In genomic region chr1:244590670-244591069, GRCh38 we compare ENCODE assay signal across 10 cellular contexts.
"Had no signal": no experiment of that assay in that cellular context is flagged by ENCODE, and none has a peak within 500 bp of the region (broad histone marks: within the 10 kb centered on the region; RNA-seq: fewer than 3 reads in every experiment).

No MANE protein-coding gene starts in this region.

- H3K4me3 ChIP-seq: GM23248 had no signal

- FAIRE-seq: H54, HepG2 had no signal

- DNase-seq: GM23248, GOT3, H9, HCEC 1CT, HFFc6, KG1 had no signal

- H2AFZ ChIP-seq: GM23248 had no signal

- H3K27ac ChIP-seq: GM23248, HL-60 had no signal

- H3K4me1 Mint-ChIP-seq: H9, IgD-negative memory B cell had no signal

- H3K27me3 Mint-ChIP-seq: IgD-negative memory B cell had no signal

- H3K4me3 Mint-ChIP-seq: H9, HFFc6, IgD-negative memory B cell had no signal

- H3K9ac ChIP-seq: GM23248 had no signal

- H3K27ac Mint-ChIP-seq: H9, HFFc6, IgD-negative memory B cell had no signal

- ATAC-seq: HepG2 had no signal
